In the genomic region with DNA sequence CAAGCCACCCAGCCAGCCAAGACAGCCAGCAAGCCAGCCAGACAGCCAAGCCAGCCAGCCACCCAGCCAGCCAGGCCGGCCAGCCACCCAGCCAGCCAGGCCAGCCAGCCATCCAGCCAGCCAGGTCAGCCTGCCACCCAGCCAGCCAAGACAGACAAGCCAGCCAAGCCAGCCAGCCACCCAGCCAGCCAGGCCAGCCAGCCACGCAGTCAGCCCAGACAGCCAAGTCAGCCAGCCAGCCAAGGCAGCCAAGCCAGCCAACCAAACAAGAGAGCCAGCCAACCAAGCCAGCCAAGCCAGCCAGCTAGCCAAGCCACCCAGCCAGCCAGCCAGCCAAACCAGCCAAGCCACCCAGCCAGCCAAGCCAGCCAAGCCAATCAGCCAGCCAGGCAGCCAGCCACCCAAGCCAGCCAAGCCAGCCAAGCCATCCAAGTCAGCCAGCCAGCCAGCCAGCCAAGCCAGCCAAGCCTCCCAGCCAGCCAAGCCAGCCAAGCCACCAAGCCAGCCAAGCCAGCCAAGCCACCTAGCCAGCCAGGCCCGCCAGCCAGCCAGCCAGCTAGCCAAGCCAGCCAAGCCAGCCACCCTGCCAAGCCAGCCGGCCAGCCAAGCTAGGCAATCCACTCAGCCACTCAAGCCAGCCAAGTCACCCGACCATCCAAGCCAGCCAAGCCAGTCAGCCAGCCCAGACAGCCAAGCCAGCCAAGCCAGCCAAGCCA, we compare ENCODE assay signal across 8 cellular contexts.
A peak's percentile ranks its signal among the peaks of the same experiment; 100 is the strongest.
DNase-seq lines count a peak whose midpoint lies in the region; ATAC-seq, FAIRE-seq and TF ChIP-seq lines count a peak whose summit lies in the region.
"Not testable (repeated sequence)": the region's sequence is repeated elsewhere in the genome, so short reads cannot be mapped to it uniquely, and the experiment has no call there.

No MANE protein-coding gene starts in this region.

- RAD21 ChIA-PET in GM12878 (lab: Charles Lee; ENCODE audit: unreplicated experiment), result not testable (repeated sequence)

- H3K9ac ChIP-seq in GM12878 (ENCODE audit: control insufficient read depth, insufficient read depth, low read length), result not testable (repeated sequence)

- not testable (repeated sequence) for H3K27me3 Mint-ChIP-seq in activated CD4-positive, alpha-beta T cell treated with anti-CD3 and anti-CD28 coated beads, Interleukin-2, amount 10 ng/mL, durations not matched to agents 7 days and 5 days

- in situ Hi-C loops in GM12878 (cut with MboI), result not testable (repeated sequence)

- H3K4me2 ChIP-seq in GM12878 (ENCODE audit: control insufficient read depth, insufficient read depth), result not testable (repeated sequence)

- CTCF ChIA-PET in activated CD4-positive, alpha-beta T cell treated with anti-CD3 and anti-CD28 coated beads, Interleukin-2, amount 10 ng/mL, durations not matched to agents 7 days and 5 days (lab: Charles Lee); GM12878 (lab: Yijun Ruan, JAX): not testable (repeated sequence)

- POLR2A ChIA-PET in activated CD4-positive, alpha-beta T cell treated with anti-CD3 and anti-CD28 coated beads, Interleukin-2, amount 10 ng/mL, durations not matched to agents 7 days and 5 days (lab: Charles Lee); GM12878 (lab: Charles Lee): not testable (repeated sequence)

- not testable (repeated sequence) for ATAC-seq in GM12878, left lobe of liver
- peak; percentile 31 for ATAC-seq in foreskin keratinocyte
- peak; percentile 60 to 65 for ATAC-seq in upper lobe of left lung (ENCODE audit: low FRiP score in 2 of 2)

- TF ChIP-seq EP300 in GM12878 (IDR thresholded peaks at IDR 0.05; ENCODE audit: borderline replicate concordance in 1 of 2, control insufficient read depth in 1 of 2, low read depth in 2 of 2, low read length in 2 of 2); upper lobe of left lung (IDR thresholded peaks at IDR 0.05): not testable (repeated sequence)

- H3K4me3 ChIP-seq in Peyer's patch, GM12878, prostate gland, upper lobe of left lung: not testable (repeated sequence)

- not testable (repeated sequence) for H3K4me1 ChIP-seq in Peyer's patch; GM12878 (ENCODE audit: control insufficient read depth, insufficient read depth, low read length); foreskin keratinocyte; prostate gland (replicated peaks); upper lobe of left lung

- SMC1A ChIA-PET in GM12878 (lab: Charles Lee; ENCODE audit: uncharacterized antibody, unreplicated experiment), result not testable (repeated sequence)

- intact Hi-C loops in GM12878 (cut with micrococcal nuclease; ENCODE audit: unreplicated experiment); prostate gland (cut with DNase I): not testable (repeated sequence)

- not testable (repeated sequence) for H3K9me3 Mint-ChIP-seq in activated CD4-positive, alpha-beta T cell treated with anti-CD3 and anti-CD28 coated beads, Interleukin-2, amount 10 ng/mL, durations not matched to agents 7 days and 5 days

- not testable (repeated sequence) for TF ChIP-seq CTCF in Peyer's patch (IDR thresholded peaks at IDR 0.05); GM12878 (IDR thresholded peaks at IDR 0.05 in 2 of 3, conservative IDR thresholded peaks at IDR 0.05 in 1 of 3; ENCODE audit: control insufficient read depth in 2 of 3, extremely low read depth in 1 of 3, insufficient read depth in 1 of 3, low read depth in 3 of 3, low read length in 3 of 3); foreskin keratinocyte (conservative IDR thresholded peaks at IDR 0.05); prostate gland (IDR thresholded peaks at IDR 0.05); upper lobe of left lung (IDR thresholded peaks at IDR 0.05)

- H3K9me3 ChIP-seq in Peyer's patch; GM12878 (replicated peaks; ENCODE audit: control insufficient read depth, insufficient read depth, low read length); prostate gland; upper lobe of left lung: not testable (repeated sequence)

- peak; percentile 7 for FAIRE-seq in GM12878 (lab: Jason Lieb, UNC)

- not testable (repeated sequence) for H3K27ac Mint-ChIP-seq in activated CD4-positive, alpha-beta T cell treated with anti-CD3 and anti-CD28 coated beads, Interleukin-2, amount 10 ng/mL, durations not matched to agents 7 days and 5 days

- H2AFZ ChIP-seq in GM12878 (ENCODE audit: control insufficient read depth, low read depth, low read length), result not testable (repeated sequence)

- WGBS in GM12878 (ENCODE audit: insufficient coverage, insufficient replicate concordance, low lambda C conversion rate, missing lambda C conversion rate), result 11% methylated on average over 4 of the region's 5 CpGs
- WGBS in prostate gland, result 30% methylated on average over 2 of the region's 5 CpGs
- 73% methylated on average over 3 of the region's 5 CpGs; no CpG with 5 or more reads in 1 of the 2 donors for WGBS in upper lobe of left lung, 2 donors

- not testable (repeated sequence) for H3K36me3 Mint-ChIP-seq in activated CD4-positive, alpha-beta T cell treated with anti-CD3 and anti-CD28 coated beads, Interleukin-2, amount 10 ng/mL, durations not matched to agents 7 days and 5 days (ENCODE audit: low read depth)

- not testable (repeated sequence) for H3K4me1 Mint-ChIP-seq in activated CD4-positive, alpha-beta T cell treated with anti-CD3 and anti-CD28 coated beads, Interleukin-2, amount 10 ng/mL, durations not matched to agents 7 days and 5 days

- BruUV-seq in GM12878 (replicated peaks; lab: Mats Ljungman, UMichigan), result not testable (repeated sequence)

- not testable (repeated sequence) for TF ChIP-seq RAD21 in GM12878 (IDR thresholded peaks at IDR 0.05; ENCODE audit: insufficient read depth, low read depth, low read length)

- not testable (repeated sequence) for TF ChIP-seq POLR2A in Peyer's patch (IDR thresholded peaks at IDR 0.05); GM12878 (IDR thresholded peaks at IDR 0.05; ENCODE audit: low read depth, low read length); prostate gland (IDR thresholded peaks at IDR 0.05); upper lobe of left lung (IDR thresholded peaks at IDR 0.05)

- peak; percentile 0 for DNase-seq in EH (ENCODE audit: low read depth)
- DNase-seq in Peyer's patch, result peak in 2 of 3 donors; percentile 49 to 71
- peak; percentile 14 for DNase-seq in activated CD4-positive, alpha-beta T cell treated with anti-CD3 and anti-CD28 coated beads, Interleukin-2, amount 10 ng/mL, durations not matched to agents 7 days and 5 days
- not testable (repeated sequence) for DNase-seq in GM12878 (ENCODE audit: low read depth, low spot score); foreskin keratinocyte
- DNase-seq in left lobe of liver (ENCODE audit: low spot score), result peak; percentile 48
- peak; percentile 21 for DNase-seq in prostate gland (ENCODE audit: low spot score)
- peak in 1 of 2 donors; percentile 81 for DNase-seq in upper lobe of left lung

- H3K4me3 Mint-ChIP-seq in activated CD4-positive, alpha-beta T cell treated with anti-CD3 and anti-CD28 coated beads, Interleukin-2, amount 10 ng/mL, durations not matched to agents 7 days and 5 days, result not testable (repeated sequence)

- H3K27ac ChIP-seq in Peyer's patch; GM12878 (ENCODE audit: control insufficient read depth, insufficient read depth); foreskin keratinocyte; prostate gland; upper lobe of left lung: not testable (repeated sequence)

- not testable (repeated sequence) for H3K36me3 ChIP-seq in Peyer's patch; GM12878 (ENCODE audit: control insufficient read depth in 2 of 2, insufficient read depth in 2 of 2, low read length in 1 of 2); prostate gland; upper lobe of left lung

- not testable (repeated sequence) for H4K20me1 ChIP-seq in GM12878 (ENCODE audit: control insufficient read depth, insufficient read depth)

- H3K79me2 ChIP-seq in GM12878 (ENCODE audit: control insufficient read depth, insufficient read depth, low read length), result not testable (repeated sequence)

- not testable (repeated sequence) for H3K27me3 ChIP-seq in Peyer's patch; GM12878 (replicated peaks in 1 of 2; ENCODE audit: control insufficient read depth in 2 of 2, insufficient read depth in 2 of 2, low read length in 1 of 2); foreskin keratinocyte; prostate gland (replicated peaks; ENCODE audit: insufficient read depth); upper lobe of left lung
